Comparison of ENCODE assay signal across 11 cellular contexts in the genomic region with DNA sequence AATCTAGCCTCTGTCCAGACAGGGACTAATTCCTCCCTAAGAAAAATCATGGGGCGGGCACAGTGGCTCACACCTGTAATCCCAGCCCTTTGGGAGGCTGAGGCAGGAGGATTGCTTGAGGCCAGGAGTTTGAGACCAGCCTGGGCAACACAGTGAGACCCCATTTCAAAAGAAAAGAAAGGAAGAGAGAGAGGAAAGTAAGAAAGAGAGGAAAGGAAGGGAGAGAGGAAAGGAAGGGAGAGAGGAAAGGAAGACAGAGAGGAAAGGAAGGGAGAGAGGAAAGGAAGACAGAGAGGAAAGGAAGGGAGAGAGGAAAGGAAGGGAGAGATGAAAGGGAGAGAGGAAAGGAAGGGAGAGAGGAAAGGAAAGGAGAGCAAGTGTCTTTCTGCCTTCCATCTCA. TPM values are rescaled to one million over a fixed set of nuclear protein-coding genes. Genes with fewer than 3 reads are reported as not detected.
DNase-seq lines count a peak whose midpoint lies in the region; ATAC-seq, FAIRE-seq and TF ChIP-seq lines count a peak whose summit lies in the region.
"Not testable (repeated sequence)": the region's sequence is repeated elsewhere in the genome, so short reads cannot be mapped to it uniquely, and the experiment has no call there.
"Had no signal": no experiment of that assay in that cellular context is flagged by ENCODE, and none has a peak within 500 bp of the region (broad histone marks: within the 10 kb centered on the region; RNA-seq: fewer than 3 reads in every experiment).

No MANE protein-coding gene starts in this region.

- not testable (repeated sequence) for ATAC-seq in activated T-cell treated with anti-CD3 and anti-CD28 coated beads, Interleukin-2, amount 50 U/mL, for 72 hours (replicated peaks in 1 of 2)

- peaks cover 12% of the 10 kb centered on the region for H3K4me1 Mint-ChIP-seq in activated CD4-positive, alpha-beta T cell treated with anti-CD3 and anti-CD28 coated beads, Interleukin-2, amount 10 ng/mL, durations not matched to agents 24 days and 14 days
- peaks cover 21% of the 10 kb centered on the region for H3K4me1 Mint-ChIP-seq in activated T-cell treated with anti-CD3 and anti-CD28 coated beads, Interleukin-2, amount 50 U/mL, for 72 hours (ENCODE audit: low read depth)
- H3K4me1 Mint-ChIP-seq in activated naive CD8-positive, alpha-beta T cell treated with anti-CD3 and anti-CD28 coated beads for 36 hours = peaks cover 11% of the 10 kb centered on the region

- not testable (repeated sequence) for H3K27ac ChIP-seq in GM23248; endothelial cell of umbilical vein (ENCODE audit: insufficient read depth, low read depth, low read length)
- H3K27ac ChIP-seq in PC-9 = peak overlapping the region; percentile 95

- peaks cover 11% of the 10 kb centered on the region for H3K4me1 ChIP-seq in GM23248 (ENCODE audit: insufficient read depth)
- H3K4me1 ChIP-seq in PC-9 (replicated peaks; ENCODE audit: insufficient read depth) = peaks cover 49% of the 10 kb centered on the region
- H3K4me1 ChIP-seq in endothelial cell of umbilical vein (ENCODE audit: control insufficient read depth, extremely low read depth, insufficient read depth, low read length) = peaks cover 15% of the 10 kb centered on the region
- H3K4me1 ChIP-seq in mucosa of stomach (ENCODE audit: control insufficient read depth, insufficient read depth, low read length) = peaks cover 34% of the 10 kb centered on the region

- dilution Hi-C loops in endothelial cell of umbilical vein (cut with MboI; ENCODE audit: extremely low pct_ligation_motif_present, low sequenced_read_pairs) = not testable (repeated sequence)

- 100% methylated on average over 1 of the region's 1 CpG for WGBS in GM23248 (ENCODE audit: low coverage in 1 of 2, low lambda C conversion rate in 2 of 2, missing lambda C conversion rate in 2 of 2), 2 experiments

- H3K27ac Mint-ChIP-seq in activated CD4-positive, alpha-beta T cell treated with anti-CD3 and anti-CD28 coated beads, Interleukin-2, amount 10 ng/mL, durations not matched to agents 24 days and 14 days = peak overlapping the region; percentile 74
- peak overlapping the region; percentile 95 for H3K27ac Mint-ChIP-seq in activated T-cell treated with anti-CD3 and anti-CD28 coated beads, Interleukin-2, amount 50 U/mL, for 72 hours
- peak overlapping the region; percentile 84 for H3K27ac Mint-ChIP-seq in activated naive CD8-positive, alpha-beta T cell treated with anti-CD3 and anti-CD28 coated beads for 36 hours

- H3K27me3 ChIP-seq in GM23248 (replicated peaks; ENCODE audit: insufficient read depth); PC-9 (ENCODE audit: insufficient read depth, low read depth); endothelial cell of umbilical vein (ENCODE audit: control insufficient read depth in 2 of 2, insufficient read depth in 2 of 2, low read length in 2 of 2); mucosa of stomach (ENCODE audit: control insufficient read depth, insufficient read depth, low read length): not testable (repeated sequence)

- not testable (repeated sequence) for H3K9me2 ChIP-seq in GM23248 (ENCODE audit: insufficient read depth); PC-9 (ENCODE audit: insufficient read depth)

- FAIRE-seq in endothelial cell of umbilical vein (lab: Jason Lieb, UNC) = peak; percentile 28
- peak; percentile 13 for FAIRE-seq in urothelium cell line (lab: Jason Lieb, UNC)

- H3K36me3 ChIP-seq in GM23248 (ENCODE audit: low read depth); PC-9 (ENCODE audit: low read depth); endothelial cell of umbilical vein (ENCODE audit: control insufficient read depth in 2 of 2, extremely low read depth in 1 of 2, insufficient read depth in 2 of 2, low read length in 2 of 2); mucosa of stomach (ENCODE audit: control insufficient read depth, insufficient read depth, low read length): not testable (repeated sequence)

- not testable (repeated sequence) for H3K9ac ChIP-seq in GM23248; endothelial cell of umbilical vein (replicated peaks; ENCODE audit: extremely low read depth, insufficient read depth, low read length)
- peak overlapping the region; percentile 74 for H3K9ac ChIP-seq in mucosa of stomach (ENCODE audit: low read length)

- not testable (repeated sequence) for H3K36me3 Mint-ChIP-seq in activated CD4-positive, alpha-beta T cell treated with anti-CD3 and anti-CD28 coated beads, Interleukin-2, amount 10 ng/mL, durations not matched to agents 24 days and 14 days (ENCODE audit: low read depth); activated T-cell treated with anti-CD3 and anti-CD28 coated beads, Interleukin-2, amount 50 U/mL, for 72 hours (ENCODE audit: insufficient read depth in 2 of 2); activated naive CD8-positive, alpha-beta T cell treated with anti-CD3 and anti-CD28 coated beads for 36 hours

- not testable (repeated sequence) for H3F3A ChIP-seq in GM23248 (ENCODE audit: insufficient read depth)
- peaks cover 29% of the 10 kb centered on the region for H3F3A ChIP-seq in PC-9 (ENCODE audit: insufficient read depth, low read depth)

- not testable (repeated sequence) for TF ChIP-seq POLR2A in endothelial cell of umbilical vein (IDR thresholded peaks at IDR 0.05; ENCODE audit: low read depth, low read length)

- CTCF ChIA-PET in PC-9 (lab: Charles Lee) = not testable (repeated sequence)
- CTCF ChIA-PET in endothelial cell of umbilical vein (lab: Charles Lee) = interaction anchor here (1.2 to 1.3 kb wide), 5 partner anchors 8 to 38 kb away, joined by 4 to 5 read pairs (median 4); no protein-coding TSS in a partner anchor

- in situ Hi-C loops in GM23248 (cut with MboI) = not testable (repeated sequence)

- POLR2A ChIA-PET in PC-9 (lab: Charles Lee; ENCODE audit: unreplicated experiment) (interaction anchor here (0.5 to 1.3 kb wide), 5 partner anchors 62 to 1263 kb away, joined by 4 to 13 read pairs (median 8); no protein-coding TSS in a partner anchor), endothelial cell of umbilical vein (lab: Charles Lee) (interaction anchor here (0.6 kb wide), 1 partner anchor 1432 kb away, joined by 3 read pairs; a partner anchor contains a TSS)

- TF ChIP-seq CTCF in PC-9 (conservative IDR thresholded peaks at IDR 0.05); endothelial cell of umbilical vein (IDR thresholded peaks at IDR 0.05; ENCODE audit: extremely low read depth in 1 of 2, insufficient read depth in 1 of 2, low read depth in 1 of 2, low read length in 2 of 2): not testable (repeated sequence)

- not testable (repeated sequence) for H3K27me3 Mint-ChIP-seq in activated CD4-positive, alpha-beta T cell treated with anti-CD3 and anti-CD28 coated beads, Interleukin-2, amount 10 ng/mL, durations not matched to agents 24 days and 14 days; activated T-cell treated with anti-CD3 and anti-CD28 coated beads, Interleukin-2, amount 50 U/mL, for 72 hours (ENCODE audit: low read depth); activated naive CD8-positive, alpha-beta T cell treated with anti-CD3 and anti-CD28 coated beads for 36 hours

- not testable (repeated sequence) for H3K9me3 ChIP-seq in GM23248 (ENCODE audit: low read depth); PC-9 (ENCODE audit: insufficient read depth, low read depth); endothelial cell of umbilical vein (replicated peaks; ENCODE audit: control insufficient read depth, insufficient read depth, low read length); mucosa of stomach (ENCODE audit: control insufficient read depth, low read length)

- not testable (repeated sequence) for H3K4me3 ChIP-seq in GM23248; endothelial cell of umbilical vein (replicated peaks in 1 of 3; ENCODE audit: insufficient read depth in 1 of 3, low read depth in 1 of 3, low read length in 3 of 3); mucosa of stomach (ENCODE audit: low read length)
- peak overlapping the region; percentile 24; the same call in 1 of the 2 replicates for H3K4me3 ChIP-seq in PC-9

- H3K9me3 Mint-ChIP-seq in activated CD4-positive, alpha-beta T cell treated with anti-CD3 and anti-CD28 coated beads, Interleukin-2, amount 10 ng/mL, durations not matched to agents 24 days and 14 days; activated T-cell treated with anti-CD3 and anti-CD28 coated beads, Interleukin-2, amount 50 U/mL, for 72 hours; activated naive CD8-positive, alpha-beta T cell treated with anti-CD3 and anti-CD28 coated beads for 36 hours: not testable (repeated sequence)

- BruUV-seq in PC-9 (replicated peaks; lab: Mats Ljungman, UMichigan) = not testable (repeated sequence)
- BruUV-seq in endothelial cell of umbilical vein (replicated peaks; lab: Mats Ljungman, UMichigan) = TSS peak; percentile 60

- not testable (repeated sequence) for H4K20me1 ChIP-seq in GM23248 (ENCODE audit: insufficient read depth); PC-9 (ENCODE audit: insufficient read depth); endothelial cell of umbilical vein (replicated peaks; ENCODE audit: control insufficient read depth, extremely low read depth, insufficient read depth, low read length)

- H2AFZ ChIP-seq in GM23248 (peak overlapping the region; percentile 7; the same call in 1 of the 2 replicates), PC-9 (peak overlapping the region; percentile 6; the same call in 1 of the 2 replicates)
- H2AFZ ChIP-seq in endothelial cell of umbilical vein (ENCODE audit: low read depth, low read length) = not testable (repeated sequence)

- DNase-seq in GM23248; PC-9; activated CD4-positive, alpha-beta T cell treated with anti-CD3 and anti-CD28 coated beads, Interleukin-2, amount 10 ng/mL, durations not matched to agents 24 days and 14 days; activated T-cell treated with anti-CD3 and anti-CD28 coated beads, Interleukin-2, amount 50 U/mL, for 72 hours; activated naive CD8-positive, alpha-beta T cell treated with anti-CD3 and anti-CD28 coated beads for 36 hours; endothelial cell of umbilical vein (ENCODE audit: low read depth, low spot score); urothelium cell line (ENCODE audit: low spot score): not testable (repeated sequence)

- H3K9me1 ChIP-seq in endothelial cell of umbilical vein (replicated peaks; ENCODE audit: control insufficient read depth, extremely low read depth, insufficient read depth, low read length) = not testable (repeated sequence)

- H3K4me2 ChIP-seq in GM23248 (ENCODE audit: unreplicated experiment) = not testable (repeated sequence)
- H3K4me2 ChIP-seq in PC-9 (peak overlapping the region; percentile 67), endothelial cell of umbilical vein (ENCODE audit: insufficient read depth, low read length) (peak overlapping the region; percentile 5)

- intact Hi-C loops in PC-9 (cut with micrococcal nuclease; ENCODE audit: unreplicated experiment) (loop anchor here (2.0 to 10.0 kb wide), 2 partner anchors 101 to 233 kb away; a partner anchor contains a TSS), endothelial cell of umbilical vein (cut with micrococcal nuclease) (loop anchor here (5.0 kb wide), 1 partner anchor 131 kb away; a partner anchor contains a TSS)
- intact Hi-C loops in activated CD4-positive, alpha-beta T cell treated with anti-CD3 and anti-CD28 coated beads, Interleukin-2, amount 10 ng/mL, durations not matched to agents 24 days and 14 days (cut with micrococcal nuclease) = not testable (repeated sequence)

- not testable (repeated sequence) for H3K79me2 ChIP-seq in GM23248 (ENCODE audit: insufficient read depth); PC-9 (ENCODE audit: low read depth); endothelial cell of umbilical vein (ENCODE audit: control insufficient read depth, insufficient read depth, low read length)

- H3K4me3 Mint-ChIP-seq in activated CD4-positive, alpha-beta T cell treated with anti-CD3 and anti-CD28 coated beads, Interleukin-2, amount 10 ng/mL, durations not matched to agents 24 days and 14 days = peak overlapping the region; percentile 36
- H3K4me3 Mint-ChIP-seq in activated T-cell treated with anti-CD3 and anti-CD28 coated beads, Interleukin-2, amount 50 U/mL, for 72 hours = peak overlapping the region; percentile 62 to 78
- H3K4me3 Mint-ChIP-seq in activated naive CD8-positive, alpha-beta T cell treated with anti-CD3 and anti-CD28 coated beads for 36 hours = not testable (repeated sequence)

RNA-seq across cellular contexts. Expression of a gene that starts 0.9 kb away (rescaled TPM):
- total RNA-seq in GM23248 (2014; rRNA removed; shearing (Covaris generic)) = not detected in 2 replicates
- polyA plus RNA-seq in GM23248 (2016; fragmentation: Nextera tagmentation; extraction: Ambion mirVana) = not detected in 2 replicates
- 11.7 and 18.0 TPM in 2 replicates for total RNA-seq in PC-9 (2021)
- total RNA-seq in activated CD4-positive, alpha-beta T cell treated with anti-CD3 and anti-CD28 coated beads, Interleukin-2, amount 10 ng/mL, durations not matched to agents 24 days and 14 days = not detected in 2 replicates
- not detected for total RNA-seq in activated T-cell treated with anti-CD3 and anti-CD28 coated beads, Interleukin-2, amount 50 U/mL, for 72 hours
- total RNA-seq in activated naive CD8-positive, alpha-beta T cell treated with anti-CD3 and anti-CD28 coated beads for 36 hours = not detected
- 0.09 and 0.11 TPM in 2 replicates for total RNA-seq in endothelial cell of umbilical vein
- 0.01 and 0.03 TPM in 2 replicates for polyA plus RNA-seq in endothelial cell of umbilical vein
- polyA plus RNA-seq in endothelial cell of umbilical vein (2011; cell fraction: cytosol; rRNA removed) = 0.01 and 0.03 TPM in 2 replicates
- 0.04 and 0.58 TPM in 2 replicates for polyA plus RNA-seq in endothelial cell of umbilical vein (2011; cell fraction: nucleus; rRNA removed)
- polyA plus RNA-seq in endothelial cell of umbilical vein (2012) = 0.19 and 0.48 TPM in 2 replicates
- not detected in 2 replicates for polyA minus RNA-seq in endothelial cell of umbilical vein
- not detected for polyA minus RNA-seq in endothelial cell of umbilical vein (2011; cell fraction: cytosol; rRNA and poly(A)+ RNA removed)
- polyA minus RNA-seq in endothelial cell of umbilical vein (2011; cell fraction: nucleus; rRNA and poly(A)+ RNA removed) = not detected in 2 replicates
- total RNA-seq: A673; CD8-positive, alpha-beta memory T cell; GM23338 had no signal
- polyA plus RNA-seq: CD8-positive, alpha-beta memory T cell; GM23338 had no signal

RNA-seq across cellular contexts. Expression of a gene that starts 52.1 kb away (rescaled TPM):
- total RNA-seq in GM23248 (2014; rRNA removed; shearing (Covaris generic)) = 155 and 209 TPM in 2 replicates
- polyA plus RNA-seq in GM23248 (2016; fragmentation: Nextera tagmentation; extraction: Ambion mirVana) = 294 and 312 TPM in 2 replicates
- 274 and 305 TPM in 2 replicates for total RNA-seq in PC-9 (2021)
- total RNA-seq in activated CD4-positive, alpha-beta T cell treated with anti-CD3 and anti-CD28 coated beads, Interleukin-2, amount 10 ng/mL, durations not matched to agents 24 days and 14 days = 76.0 and 80.8 TPM in 2 replicates
- 10 to 100 TPM; 62.3 to 69.8 TPM for total RNA-seq in activated T-cell treated with anti-CD3 and anti-CD28 coated beads, Interleukin-2, amount 50 U/mL, for 72 hours
- total RNA-seq in activated naive CD8-positive, alpha-beta T cell treated with anti-CD3 and anti-CD28 coated beads for 36 hours = 10 to 100 TPM; 55.0 to 55.9 TPM
- total RNA-seq in endothelial cell of umbilical vein = 243 TPM in 2 replicates
- 171 and 200 TPM in 2 replicates for polyA plus RNA-seq in endothelial cell of umbilical vein
- 228 and 253 TPM in 2 replicates for polyA plus RNA-seq in endothelial cell of umbilical vein (2011; cell fraction: cytosol; rRNA removed)
- polyA plus RNA-seq in endothelial cell of umbilical vein (2011; cell fraction: nucleus; rRNA removed) = 93.3 and 93.9 TPM in 2 replicates
- 183 and 257 TPM in 2 replicates for polyA plus RNA-seq in endothelial cell of umbilical vein (2012)
- 164 and 173 TPM in 2 replicates for polyA minus RNA-seq in endothelial cell of umbilical vein
- polyA minus RNA-seq in endothelial cell of umbilical vein (2011; cell fraction: cytosol; rRNA and poly(A)+ RNA removed) = 60.8 TPM
- 45.1 and 49.6 TPM in 2 replicates for polyA minus RNA-seq in endothelial cell of umbilical vein (2011; cell fraction: nucleus; rRNA and poly(A)+ RNA removed)

Comparison
In these comparisons a context has a peak if more than half of its experiments do, and no peak if none do; other contexts are left out.
1. RNA of a gene that starts 0.9 kb away (total RNA-seq): 11.7 to 18.0 TPM in PC-9; 0.09 to 0.11 TPM in endothelial cell of umbilical vein, not detected in activated naive CD8-positive, alpha-beta T cell treated with anti-CD3 and anti-CD28 coated beads for 36 hours, not detected in GM23248, not detected in activated CD4-positive, alpha-beta T cell treated with anti-CD3 and anti-CD28 coated beads, Interleukin-2, amount 10 ng/mL, durations not matched to agents 24 days and 14 days and not detected in activated T-cell treated with anti-CD3 and anti-CD28 coated beads, Interleukin-2, amount 50 U/mL, for 72 hours; every median in the first group is over 10 times any median in the second.
2. Peak in every context shown above with its lines, with median percentiles within 50 percentile points of each other: H3K27ac Mint-ChIP-seq.